ENCODE assay signal across 27 cellular contexts in the genomic region with DNA sequence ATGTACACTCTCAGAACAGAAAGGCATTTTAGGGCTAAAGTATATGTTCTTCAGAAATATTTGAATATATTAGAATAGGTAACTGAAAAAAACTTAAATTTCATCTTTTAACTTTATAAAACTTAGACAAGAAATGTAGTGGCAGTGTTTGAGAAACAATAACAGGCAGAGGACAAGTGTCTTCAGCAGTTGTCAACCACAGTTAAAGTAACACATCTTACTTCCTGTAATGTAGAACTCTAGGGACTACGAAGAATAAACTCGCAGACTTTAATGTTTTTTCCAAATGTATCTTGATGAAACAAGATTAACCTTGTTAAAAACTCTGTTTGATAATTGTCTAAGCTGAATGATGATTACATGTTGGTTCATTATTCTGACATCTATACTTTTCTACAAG.
"Had no signal": no experiment of that assay in that cellular context is flagged by ENCODE, and none has a peak within 500 bp of the region (broad histone marks: within the 10 kb centered on the region; RNA-seq: fewer than 3 reads in every experiment).

No MANE protein-coding gene starts in this region.

- H3K9me3 Mint-ChIP-seq: naive thymus-derived CD8-positive, alpha-beta T cell; stimulated activated naive B cell treated with anti-CD40 and anti-IgM and Interleukin-4, amounts not matched to agents 10 μg/mL and 1 μg/mL and 100 μg/mL, for 72 hours; stimulated activated naive CD8-positive, alpha-beta T cell treated with anti-CD3 and anti-CD28 coated beads, Interleukin-15, Interleukin-2, amounts not matched to agents 100 ng/mL and 50 ng/mL, for 24 hours had no signal

- H3K36me3 ChIP-seq: left lung, lower lobe of right lung, ovary, prostate gland, suprapubic skin, thoracic aorta, tibial artery, upper lobe of right lung had no signal

- ATAC-seq: left colon; left lung; lower lobe of right lung; naive thymus-derived CD8-positive, alpha-beta T cell; right cardiac atrium; sciatic nerve; stimulated activated naive B cell treated with anti-CD40 and anti-IgM and Interleukin-4, amounts not matched to agents 10 μg/mL and 1 μg/mL and 100 μg/mL, for 72 hours; upper lobe of right lung had no signal

- H3K27ac ChIP-seq: hepatocyte, left lung, lower lobe of right lung, ovary, prostate gland, skin epidermis, suprapubic skin, thoracic aorta, tibial artery, upper lobe of right lung had no signal

- H3K4me3 Mint-ChIP-seq: naive thymus-derived CD8-positive, alpha-beta T cell; stimulated activated naive B cell treated with anti-CD40 and anti-IgM and Interleukin-4, amounts not matched to agents 10 μg/mL and 1 μg/mL and 100 μg/mL, for 72 hours; stimulated activated naive CD8-positive, alpha-beta T cell treated with anti-CD3 and anti-CD28 coated beads, Interleukin-15, Interleukin-2, amounts not matched to agents 100 ng/mL and 50 ng/mL, for 24 hours had no signal

- H3K27me3 ChIP-seq: hepatocyte, left lung, ovary, suprapubic skin, tibial artery, upper lobe of right lung had no signal

- H3K9me3 ChIP-seq: left lung, lower lobe of right lung, ovary, prostate gland, suprapubic skin, thoracic aorta, tibial artery, upper lobe of right lung had no signal

- H3K27ac Mint-ChIP-seq: stimulated activated naive B cell treated with anti-CD40 and anti-IgM and Interleukin-4, amounts not matched to agents 10 μg/mL and 1 μg/mL and 100 μg/mL, for 72 hours; stimulated activated naive CD8-positive, alpha-beta T cell treated with anti-CD3 and anti-CD28 coated beads, Interleukin-15, Interleukin-2, amounts not matched to agents 100 ng/mL and 50 ng/mL, for 24 hours had no signal

- H3K27me3 Mint-ChIP-seq: naive thymus-derived CD8-positive, alpha-beta T cell; stimulated activated naive B cell treated with anti-CD40 and anti-IgM and Interleukin-4, amounts not matched to agents 10 μg/mL and 1 μg/mL and 100 μg/mL, for 72 hours; stimulated activated naive CD8-positive, alpha-beta T cell treated with anti-CD3 and anti-CD28 coated beads, Interleukin-15, Interleukin-2, amounts not matched to agents 100 ng/mL and 50 ng/mL, for 24 hours had no signal

- FAIRE-seq: keratinocyte, urothelium cell line had no signal

- DNase-seq: left colon; left lung; lower lobe of right lung; mammary epithelial cell; mesenchymal stem cell; naive thymus-derived CD8-positive, alpha-beta T cell; ovary; posterior cingulate gyrus; retina; right cardiac atrium; stimulated activated CD4-positive, alpha-beta T cell treated with anti-CD3 and anti-CD28 coated beads, Interleukin-12 subunit alpha, Interleukin-12 subunit beta, amount 100 ng/mL, for 4 hours; stimulated activated CD4-positive, alpha-beta T cell treated with anti-CD3 and anti-CD28 coated beads, Interleukin-15, amount 100 ng/mL, for 24 hours; stimulated activated CD4-positive, alpha-beta T cell treated with anti-CD3 and anti-CD28 coated beads, Interleukin-2, amount 100 ng/mL, for 24 hours; stimulated activated CD4-positive, alpha-beta T cell treated with anti-CD3 and anti-CD28 coated beads, Interleukin-4, amount 100 ng/mL, for 1 hour; stimulated activated naive B cell treated with anti-CD40 and anti-IgM and Interleukin-4, amounts not matched to agents 10 μg/mL and 1 μg/mL and 100 μg/mL, for 72 hours; tibial artery; trophoblast cell; upper lobe of right lung had no signal

- H3K4me3 ChIP-seq: hepatocyte, left lung, lower lobe of right lung, ovary, prostate gland, skin epidermis, suprapubic skin, thoracic aorta, tibial artery, upper lobe of right lung had no signal

- H3K4me1 ChIP-seq: left lung, lower lobe of right lung, prostate gland, suprapubic skin, tibial artery, upper lobe of right lung had no signal
